Comparison of ENCODE assay signal across 15 cellular contexts in the genomic region with DNA sequence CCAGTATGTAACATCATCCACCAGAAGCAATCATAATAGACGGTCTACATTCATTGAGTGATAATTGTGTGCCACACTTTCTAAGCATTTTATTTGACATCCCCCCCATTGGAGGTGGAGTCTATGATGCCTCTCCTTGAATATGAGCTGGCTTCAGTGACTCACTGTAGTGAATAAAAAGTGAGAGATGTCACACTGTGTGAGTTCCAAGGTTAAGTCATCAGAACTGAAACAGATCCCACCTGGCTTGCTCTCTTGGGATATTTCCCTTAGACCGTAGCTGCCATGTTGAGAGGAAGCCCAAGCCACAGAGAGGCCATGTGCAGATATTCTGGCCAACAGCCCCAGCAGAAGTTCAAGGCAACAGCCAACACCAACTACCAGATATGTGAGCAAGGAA. TPM values are rescaled to one million over a fixed set of nuclear protein-coding genes. Genes with fewer than 3 reads are reported as not detected.
DNase-seq lines count a peak whose midpoint lies in the region; TF ChIP-seq lines count a peak whose summit lies in the region.
"Had no signal": no experiment of that assay in that cellular context is flagged by ENCODE, and none has a peak within 500 bp of the region (broad histone marks: within the 10 kb centered on the region; RNA-seq: fewer than 3 reads in every experiment).

No MANE protein-coding gene starts in this region.

- no peaks in the 10 kb centered on the region for H3K4me1 ChIP-seq in GM23248 (ENCODE audit: insufficient read depth)

- no peaks in the 10 kb centered on the region for H3K79me2 ChIP-seq in GM23248 (ENCODE audit: insufficient read depth)

- H3K27ac ChIP-seq in GM23248, result no peak overlapping the region
- H3K27ac ChIP-seq: BLaER1 had no signal

- H3K9ac ChIP-seq in GM23248, result no peak overlapping the region
- H3K9ac ChIP-seq: BLaER1 had no signal

- no peaks in the 10 kb centered on the region for H4K20me1 ChIP-seq in GM23248 (ENCODE audit: insufficient read depth)
- H4K20me1 ChIP-seq: BLaER1 had no signal

- no peaks in the 10 kb centered on the region for H3K36me3 ChIP-seq in GM23248 (ENCODE audit: low read depth)

- no peak overlapping the region for H2AFZ ChIP-seq in GM23248

- H3K27me3 ChIP-seq in GM23248 (replicated peaks; ENCODE audit: insufficient read depth), result no peaks in the 10 kb centered on the region
- H3K27me3 ChIP-seq: BLaER1 had no signal

- 76 to 86% methylated on average over 2 of the region's 2 CpGs for WGBS in GM23248 (ENCODE audit: low coverage in 1 of 2, low lambda C conversion rate in 2 of 2, missing lambda C conversion rate in 2 of 2), 2 experiments

- H3K9me3 ChIP-seq in GM23248 (ENCODE audit: low read depth), result no peaks in the 10 kb centered on the region
- H3K9me3 ChIP-seq: BLaER1 had no signal

- H3F3A ChIP-seq in GM23248 (ENCODE audit: insufficient read depth), result no peaks in the 10 kb centered on the region

- no peaks in the 10 kb centered on the region for H3K9me2 ChIP-seq in GM23248 (ENCODE audit: insufficient read depth)

- DNase-seq in GM23248 (peak; percentile 43), HT1080 (ENCODE audit: low read depth) (peak; percentile 56), RPMI7951 (ENCODE audit: low read depth) (peak; percentile 19), fibroblast of mammary gland (ENCODE audit: low read depth) (peak; percentile 43), GF-D8 (lab: John Stamatoyannopoulos, UW) (no peak), NCI-H1694 treated with DMSO at 0.1 percent for 48 hours (lab: John Stamatoyannopoulos, UW) (no peak), anterior cingulate cortex (lab: John Stamatoyannopoulos, UW) (no peak)
- DNase-seq: CD8-positive, alpha-beta memory T cell; H9; Kasumi-1; MV-4-11; NCI-H1436 treated with DMSO at 0.1 percent for 48 hours; SHP77 treated with DMSO at 0.1 percent for 48 hours had no signal

- TF ChIP-seq CTCF in fibroblast of mammary gland (conservative IDR thresholded peaks at IDR 0.05; ENCODE audit: control insufficient read depth, insufficient read depth, low read depth, low read length), result no peak

- in situ Hi-C loops in GM23248 (cut with MboI), result no loop called here

- H3K4me3 ChIP-seq in GM23248, result no peak overlapping the region
- H3K4me3 ChIP-seq in fibroblast of mammary gland (ENCODE audit: control insufficient read depth, low read depth, low read length), result no peak overlapping the region
- H3K4me3 ChIP-seq: BLaER1 had no signal

- no peak overlapping the region for H3K4me2 ChIP-seq in GM23248 (ENCODE audit: unreplicated experiment)
- H3K4me2 ChIP-seq: BLaER1 had no signal

RNA-seq across cellular contexts. Expression of gene RTBDN, which starts 12.6 kb away (rescaled TPM):
- not detected in 2 replicates for total RNA-seq in GM23248 (2014; rRNA removed; shearing (Covaris generic))
- polyA plus RNA-seq in GM23248 (2016; fragmentation: Nextera tagmentation; extraction: Ambion mirVana), result not detected in 2 replicates
- total RNA-seq in HT1080 (2014; rRNA removed; shearing (Covaris generic)), result not detected in 2 replicates
- polyA plus RNA-seq in HT1080 (2015; cell fraction: cytosol; rRNA removed), result 0.30 TPM in 1 of 2 replicates, not detected in the other
- not detected in 2 replicates for polyA plus RNA-seq in HT1080 (2015; cell fraction: nucleus; rRNA removed)
- 0.68 TPM in 1 of 2 replicates, not detected in the other for total RNA-seq in RPMI7951 (2014; rRNA removed; shearing (Covaris generic))
- total RNA-seq: CD8-positive, alpha-beta memory T cell; Daoy had no signal
- polyA plus RNA-seq: CD8-positive, alpha-beta memory T cell had no signal

RNA-seq across cellular contexts. Expression of gene RNASEH2A, which starts 15.4 kb away (rescaled TPM):
- 8.2 and 16.9 TPM in 2 replicates for total RNA-seq in GM23248 (2014; rRNA removed; shearing (Covaris generic))
- 23.8 and 32.3 TPM in 2 replicates for polyA plus RNA-seq in GM23248 (2016; fragmentation: Nextera tagmentation; extraction: Ambion mirVana)
- 52.9 and 68.6 TPM in 2 replicates for total RNA-seq in HT1080 (2014; rRNA removed; shearing (Covaris generic))
- polyA plus RNA-seq in HT1080 (2015; cell fraction: cytosol; rRNA removed), result 31.8 and 34.6 TPM in 2 replicates
- 37.5 and 41.2 TPM in 2 replicates for polyA plus RNA-seq in HT1080 (2015; cell fraction: nucleus; rRNA removed)
- 83.6 and 99.1 TPM in 2 replicates for total RNA-seq in RPMI7951 (2014; rRNA removed; shearing (Covaris generic))

RNA-seq across cellular contexts. Expression of gene MAST1, which starts 16.6 kb away (rescaled TPM):
- 1.8 TPM in 1 of 2 replicates, not detected in the other for total RNA-seq in GM23248 (2014; rRNA removed; shearing (Covaris generic))
- 0.24 TPM in 1 of 2 replicates, not detected in the other for polyA plus RNA-seq in GM23248 (2016; fragmentation: Nextera tagmentation; extraction: Ambion mirVana)
- 1.9 and 3.2 TPM in 2 replicates for total RNA-seq in HT1080 (2014; rRNA removed; shearing (Covaris generic))
- polyA plus RNA-seq in HT1080 (2015; cell fraction: cytosol; rRNA removed), result 0.26 and 0.70 TPM in 2 replicates
- 0.70 and 1.2 TPM in 2 replicates for polyA plus RNA-seq in HT1080 (2015; cell fraction: nucleus; rRNA removed)
- total RNA-seq in RPMI7951 (2014; rRNA removed; shearing (Covaris generic)), result 0.10 and 1.6 TPM in 2 replicates

RNA-seq across cellular contexts. Expression of gene THSD8, which starts 19.9 kb away (rescaled TPM):
- total RNA-seq in GM23248 (2014; rRNA removed; shearing (Covaris generic)), result not detected in 2 replicates
- 10.8 and 12.5 TPM in 2 replicates for polyA plus RNA-seq in GM23248 (2016; fragmentation: Nextera tagmentation; extraction: Ambion mirVana)
- total RNA-seq in HT1080 (2014; rRNA removed; shearing (Covaris generic)), result not detected in 2 replicates
- polyA plus RNA-seq in HT1080 (2015; cell fraction: cytosol; rRNA removed), result 0.10 TPM in 1 of 2 replicates, not detected in the other
- not detected in 2 replicates for polyA plus RNA-seq in HT1080 (2015; cell fraction: nucleus; rRNA removed)
- total RNA-seq in RPMI7951 (2014; rRNA removed; shearing (Covaris generic)), result not detected in 2 replicates
- total RNA-seq: Daoy had no signal
- polyA plus RNA-seq: CD8-positive, alpha-beta memory T cell had no signal

RNA-seq across cellular contexts. Expression of gene PRDX2, which starts 20.2 kb away (rescaled TPM):
- total RNA-seq in GM23248 (2014; rRNA removed; shearing (Covaris generic)), result 230 TPM in 2 replicates
- 252 TPM in 2 replicates for polyA plus RNA-seq in GM23248 (2016; fragmentation: Nextera tagmentation; extraction: Ambion mirVana)
- total RNA-seq in HT1080 (2014; rRNA removed; shearing (Covaris generic)), result 88.6 and 94.3 TPM in 2 replicates
- polyA plus RNA-seq in HT1080 (2015; cell fraction: cytosol; rRNA removed), result 110 and 115 TPM in 2 replicates
- 72.9 and 85.9 TPM in 2 replicates for polyA plus RNA-seq in HT1080 (2015; cell fraction: nucleus; rRNA removed)
- 443 and 513 TPM in 2 replicates for total RNA-seq in RPMI7951 (2014; rRNA removed; shearing (Covaris generic))

Comparison
In these comparisons a context has a peak if more than half of its experiments do, and no peak if none do; other contexts are left out.
1. DNase-seq: peak in GM23248 (single experiment), HT1080 (single experiment), RPMI7951 (single experiment) and fibroblast of mammary gland (single experiment); none in GF-D8 (single experiment), NCI-H1694 treated with DMSO at 0.1 percent for 48 hours (single experiment) and anterior cingulate cortex (0 of 58).